ENCODE assay signal across 1 cellular context in genomic region chr7:98284335-98285036, GRCh38.
A peak's percentile ranks its signal among the peaks of the same experiment; 100 is the strongest.
TF ChIP-seq lines count a peak whose summit lies in the region.

No MANE protein-coding gene starts in this region.

TF ChIP-seq in HEK293, 187 proteins besides CTCF, POLR2A, EP300 and RAD21 (continued from another document):
- 0 out of 2 replicates have a peak, but pooled peaks have one; percentile 11 for TF ChIP-seq GLIS2 (tag by site-specific recombination; IDR thresholded peaks at IDR 0.05)
- no peak for TF ChIP-seq ZNF19 (tag by site-specific recombination; IDR thresholded peaks at IDR 0.05; ENCODE audit: low read depth)
- TF ChIP-seq MYNN (tag by site-specific recombination; IDR thresholded peaks at IDR 0.05; ENCODE audit: borderline replicate concordance) = no peak
- TF ChIP-seq GLIS1 (tag by site-specific recombination; IDR thresholded peaks at IDR 0.05) = peak; percentile 90
